In genomic region chr22:39662677-39663034, GRCh38 we compare ENCODE assay signal across 11 cellular contexts.
DNase-seq lines count a peak whose midpoint lies in the region; ATAC-seq and TF ChIP-seq lines count a peak whose summit lies in the region.
"Had no signal": no experiment of that assay in that cellular context is flagged by ENCODE, and none has a peak within 500 bp of the region (broad histone marks: within the 10 kb centered on the region; RNA-seq: fewer than 3 reads in every experiment).

No MANE protein-coding gene starts in this region.

- H3K36me3 Mint-ChIP-seq in activated T-cell treated with anti-CD3 and anti-CD28 coated beads, Interleukin-2, amount 50 U/mL, for 72 hours (ENCODE audit: insufficient read depth in 2 of 2) = no peaks in the 10 kb centered on the region
- no peaks in the 10 kb centered on the region for H3K36me3 Mint-ChIP-seq in activated B cell treated with CpG ODN at 0.5 μM for 24 hours (ENCODE audit: low read depth)
- no peaks in the 10 kb centered on the region for H3K36me3 Mint-ChIP-seq in stimulated activated memory B cell treated with anti-CD40 and anti-IgM and Interleukin-4, amounts not matched to agents 10 μg/mL and 1 μg/mL and 100 μg/mL, for 72 hours

- ATAC-seq in activated T-cell treated with anti-CD3 and anti-CD28 coated beads, Interleukin-2, amount 50 U/mL, for 72 hours (replicated peaks in 1 of 2) = no peak
- ATAC-seq in activated B cell treated with CpG ODN at 0.5 μM for 24 hours (ENCODE audit: low read depth) (no peak), GM21423 (IDR thresholded peaks at IDR 0.05; ENCODE audit: unreplicated experiment) (no peak)
- no peak for ATAC-seq in stimulated activated memory B cell treated with anti-CD40 and anti-IgM and Interleukin-4, amounts not matched to agents 10 μg/mL and 1 μg/mL and 100 μg/mL, for 72 hours

- H3K27me3 ChIP-seq in iPS-15b (ENCODE audit: control insufficient read depth, insufficient read depth, low read length) = peaks cover 28% of the 10 kb centered on the region

- POLR2A ChIA-PET in activated B cell treated with CpG ODN at 0.5 μM for 24 hours (lab: Charles Lee) = no interaction called here

- CTCF ChIA-PET in activated B cell treated with CpG ODN at 0.5 μM for 24 hours (lab: Charles Lee) = no interaction called here

- peak overlapping the region; percentile 76 for H3K4me3 ChIP-seq in iPS-15b (ENCODE audit: low read depth, low read length)

- H3K4me1 Mint-ChIP-seq in activated T-cell treated with anti-CD3 and anti-CD28 coated beads, Interleukin-2, amount 50 U/mL, for 72 hours (ENCODE audit: low read depth) = peaks cover 28% of the 10 kb centered on the region
- peaks cover 18% of the 10 kb centered on the region for H3K4me1 Mint-ChIP-seq in activated B cell treated with CpG ODN at 0.5 μM for 24 hours
- peaks cover 21% of the 10 kb centered on the region for H3K4me1 Mint-ChIP-seq in stimulated activated memory B cell treated with anti-CD40 and anti-IgM and Interleukin-4, amounts not matched to agents 10 μg/mL and 1 μg/mL and 100 μg/mL, for 72 hours

- no peak overlapping the region for H3K9ac ChIP-seq in iPS-15b (ENCODE audit: low read depth, low read length)

- TF ChIP-seq CTCF in activated B cell treated with CpG ODN at 0.5 μM for 24 hours (IDR thresholded peaks at IDR 0.05) = no peak

- no peaks in the 10 kb centered on the region for H3K9me3 Mint-ChIP-seq in activated T-cell treated with anti-CD3 and anti-CD28 coated beads, Interleukin-2, amount 50 U/mL, for 72 hours
- no peaks in the 10 kb centered on the region for H3K9me3 Mint-ChIP-seq in activated B cell treated with CpG ODN at 0.5 μM for 24 hours
- H3K9me3 Mint-ChIP-seq in stimulated activated memory B cell treated with anti-CD40 and anti-IgM and Interleukin-4, amounts not matched to agents 10 μg/mL and 1 μg/mL and 100 μg/mL, for 72 hours = no peaks in the 10 kb centered on the region
- H3K9me3 Mint-ChIP-seq: T-helper 1 cell treated with Interleukin-12 subunit alpha and Interleukin-12 subunit beta and Interleukin-4 antibody, amounts not matched to agents 30 μg/mL and 1 μg/mL, for 36 hours had no signal

- H3K4me1 ChIP-seq in iPS-15b (ENCODE audit: control insufficient read depth, insufficient read depth, low read length) = peaks cover 11% of the 10 kb centered on the region

- H3K27ac Mint-ChIP-seq in activated T-cell treated with anti-CD3 and anti-CD28 coated beads, Interleukin-2, amount 50 U/mL, for 72 hours = no peak overlapping the region
- no peak overlapping the region for H3K27ac Mint-ChIP-seq in activated B cell treated with CpG ODN at 0.5 μM for 24 hours
- H3K27ac Mint-ChIP-seq in stimulated activated memory B cell treated with anti-CD40 and anti-IgM and Interleukin-4, amounts not matched to agents 10 μg/mL and 1 μg/mL and 100 μg/mL, for 72 hours = no peak overlapping the region
- H3K27ac Mint-ChIP-seq: T-helper 1 cell treated with Interleukin-12 subunit alpha and Interleukin-12 subunit beta and Interleukin-4 antibody, amounts not matched to agents 30 μg/mL and 1 μg/mL, for 36 hours had no signal

- H3K9me3 ChIP-seq in iPS-15b (ENCODE audit: control insufficient read depth, insufficient read depth, low read length) = no peaks in the 10 kb centered on the region
- H3K9me3 ChIP-seq: vagina had no signal

- DNase-seq in activated T-cell treated with anti-CD3 and anti-CD28 coated beads, Interleukin-2, amount 50 U/mL, for 72 hours = no peak
- DNase-seq in activated T-cell treated with anti-CD3 and anti-CD28 coated beads for 4 hours (no peak), activated B cell treated with CpG ODN at 0.5 μM for 24 hours (no peak), NCI-H2227 (lab: John Stamatoyannopoulos, UW; ENCODE audit: unreplicated experiment) (no peak)
- no peak for DNase-seq in stimulated activated CD4-positive, alpha-beta T cell treated with anti-CD3 and anti-CD28 coated beads, Interleukin-12 subunit alpha, Interleukin-12 subunit beta, amount 100 ng/mL, for 4 hours
- DNase-seq: OCI-M1 had no signal

- intact Hi-C loops in activated B cell treated with CpG ODN at 0.5 μM for 24 hours (cut with micrococcal nuclease) = no loop called here

- peaks cover 11% of the 10 kb centered on the region for H3K27me3 Mint-ChIP-seq in activated T-cell treated with anti-CD3 and anti-CD28 coated beads, Interleukin-2, amount 50 U/mL, for 72 hours (ENCODE audit: low read depth)
- H3K27me3 Mint-ChIP-seq in activated B cell treated with CpG ODN at 0.5 μM for 24 hours = peaks cover 52% of the 10 kb centered on the region
- peaks cover 80% of the 10 kb centered on the region for H3K27me3 Mint-ChIP-seq in stimulated activated memory B cell treated with anti-CD40 and anti-IgM and Interleukin-4, amounts not matched to agents 10 μg/mL and 1 μg/mL and 100 μg/mL, for 72 hours

- peak overlapping the region; percentile 74 to 89 for H3K4me3 Mint-ChIP-seq in activated T-cell treated with anti-CD3 and anti-CD28 coated beads, Interleukin-2, amount 50 U/mL, for 72 hours
- H3K4me3 Mint-ChIP-seq in activated B cell treated with CpG ODN at 0.5 μM for 24 hours = peak overlapping the region; percentile 52
- peak overlapping the region; percentile 5 for H3K4me3 Mint-ChIP-seq in stimulated activated memory B cell treated with anti-CD40 and anti-IgM and Interleukin-4, amounts not matched to agents 10 μg/mL and 1 μg/mL and 100 μg/mL, for 72 hours

- H3K36me3 ChIP-seq in iPS-15b (ENCODE audit: control insufficient read depth, insufficient read depth, low read length) = no peaks in the 10 kb centered on the region
- H3K36me3 ChIP-seq: vagina had no signal

Comparison
In these comparisons a context has a peak if more than half of its experiments do, and no peak if none do; other contexts are left out.
1. H3K4me3 Mint-ChIP-seq: peak in every context shown above with its lines; median percentile 82 in activated T-cell treated with anti-CD3 and anti-CD28 coated beads, Interleukin-2, amount 50 U/mL, for 72 hours; 52 in activated B cell treated with CpG ODN at 0.5 μM for 24 hours; 5 in stimulated activated memory B cell treated with anti-CD40 and anti-IgM and Interleukin-4, amounts not matched to agents 10 μg/mL and 1 μg/mL and 100 μg/mL, for 72 hours.